22 cellular contexts compared by ENCODE assay signal in the genomic region with DNA sequence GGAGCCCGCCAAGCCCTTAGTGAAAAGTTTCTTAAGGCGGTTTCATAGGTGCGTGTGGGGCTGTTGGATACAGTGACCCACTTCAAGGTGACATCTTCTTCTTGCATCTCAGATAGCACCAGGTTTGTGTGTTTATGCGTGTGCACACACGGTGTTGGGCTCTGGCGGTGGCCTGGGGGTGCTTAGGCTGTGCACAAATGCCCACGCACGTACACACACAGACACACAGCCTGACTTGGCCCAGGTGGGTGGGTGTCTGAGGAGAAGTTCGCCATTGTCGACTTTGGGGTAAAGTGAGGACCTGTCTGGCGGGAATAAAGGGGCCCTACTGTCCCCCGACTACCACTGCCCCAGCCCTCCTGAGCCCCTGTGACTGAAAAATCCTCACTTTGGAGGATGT.
DNase-seq lines count a peak whose midpoint lies in the region; ATAC-seq and TF ChIP-seq lines count a peak whose summit lies in the region.
"Had no signal": no experiment of that assay in that cellular context is flagged by ENCODE, and none has a peak within 500 bp of the region (broad histone marks: within the 10 kb centered on the region; RNA-seq: fewer than 3 reads in every experiment).

No MANE protein-coding gene starts in this region.

- no peak overlapping the region for H3K27ac Mint-ChIP-seq in natural killer cell treated with Interleukin-12 subunit alpha and Interleukin-12 subunit beta and Interleukin-15 and Interleukin-18, amount 100 ng/mL, for 72 hours
- no peak overlapping the region for H3K27ac Mint-ChIP-seq in natural killer cell
- H3K27ac Mint-ChIP-seq: B cell; CD4-positive, alpha-beta T cell; H9; IgD-negative memory B cell had no signal

- no peak overlapping the region for H2AFZ ChIP-seq in MM.1S (ENCODE audit: low read length)
- H2AFZ ChIP-seq: PC-9 had no signal

- peaks cover 12% of the 10 kb centered on the region for H3K4me1 Mint-ChIP-seq in activated T-cell treated with anti-CD3 and anti-CD28 coated beads, Interleukin-2, amount 50 U/mL, for 4 hours (ENCODE audit: low read depth)
- no peaks in the 10 kb centered on the region for H3K4me1 Mint-ChIP-seq in natural killer cell treated with Interleukin-12 subunit alpha and Interleukin-12 subunit beta and Interleukin-15 and Interleukin-18, amount 100 ng/mL, for 72 hours (ENCODE audit: low read depth in 2 of 2)
- no peaks in the 10 kb centered on the region for H3K4me1 Mint-ChIP-seq in natural killer cell
- H3K4me1 Mint-ChIP-seq: H9 had no signal

- no peaks in the 10 kb centered on the region for H3K36me3 ChIP-seq in MM.1S (replicated peaks; ENCODE audit: insufficient read depth, low read length)

- H3K4me3 ChIP-seq in MM.1S (ENCODE audit: low read length), result no peak overlapping the region
- H3K4me3 ChIP-seq: PC-9 had no signal

- H3K4me1 ChIP-seq in MM.1S (ENCODE audit: low read length), result no peaks in the 10 kb centered on the region
- H3K4me1 ChIP-seq: Caco-2 had no signal

- no peak overlapping the region for H3K4me2 ChIP-seq in MM.1S (ENCODE audit: low read depth, low read length)
- H3K4me2 ChIP-seq: PC-9 had no signal

- no peak overlapping the region for H3K27ac ChIP-seq in MM.1S (ENCODE audit: low read length)
- H3K27ac ChIP-seq: HL-60, PC-9 had no signal

- no peak overlapping the region for H3K9ac ChIP-seq in MM.1S (ENCODE audit: low read length)

- H3K4me3 Mint-ChIP-seq in activated T-cell treated with anti-CD3 and anti-CD28 coated beads, Interleukin-2, amount 50 U/mL, for 4 hours, result no peak overlapping the region
- no peak overlapping the region for H3K4me3 Mint-ChIP-seq in natural killer cell treated with Interleukin-12 subunit alpha and Interleukin-12 subunit beta and Interleukin-15 and Interleukin-18, amount 100 ng/mL, for 72 hours
- no peak overlapping the region for H3K4me3 Mint-ChIP-seq in natural killer cell
- H3K4me3 Mint-ChIP-seq: B cell; CD4-positive, alpha-beta T cell; H9; IgD-negative memory B cell had no signal

- intact Hi-C loops in natural killer cell (cut with micrococcal nuclease), result no loop called here
- intact Hi-C loops in sciatic nerve (cut with DNase I), result no loop called here

- no peaks in the 10 kb centered on the region for H3K9me2 ChIP-seq in MM.1S (replicated peaks; ENCODE audit: insufficient read depth, low read length)

- no peaks in the 10 kb centered on the region for H3F3A ChIP-seq in MM.1S (ENCODE audit: insufficient read depth, low read length)

- TF ChIP-seq CTCF in natural killer cell (IDR thresholded peaks at IDR 0.05) (no peak), MM.1S (IDR thresholded peaks at IDR 0.05; ENCODE audit: low read length) (no peak)

- H3K27me3 Mint-ChIP-seq in activated T-cell treated with anti-CD3 and anti-CD28 coated beads, Interleukin-2, amount 50 U/mL, for 4 hours (ENCODE audit: low read depth), result no peaks in the 10 kb centered on the region
- peaks cover 0 to 13% of the 10 kb centered on the region in 2 donors for H3K27me3 Mint-ChIP-seq in natural killer cell treated with Interleukin-12 subunit alpha and Interleukin-12 subunit beta and Interleukin-15 and Interleukin-18, amount 100 ng/mL, for 72 hours
- H3K27me3 Mint-ChIP-seq in natural killer cell (ENCODE audit: low read depth in 2 of 2), result peaks cover 0 to 7% of the 10 kb centered on the region in 2 donors
- H3K27me3 Mint-ChIP-seq: B cell; CD4-positive, alpha-beta T cell; IgD-negative memory B cell had no signal

- H4K20me1 ChIP-seq in MM.1S (ENCODE audit: insufficient read depth, low read length), result no peaks in the 10 kb centered on the region

- no peaks in the 10 kb centered on the region for H3K36me3 Mint-ChIP-seq in activated T-cell treated with anti-CD3 and anti-CD28 coated beads, Interleukin-2, amount 50 U/mL, for 4 hours (ENCODE audit: insufficient read depth)
- no peaks in the 10 kb centered on the region for H3K36me3 Mint-ChIP-seq in natural killer cell treated with Interleukin-12 subunit alpha and Interleukin-12 subunit beta and Interleukin-15 and Interleukin-18, amount 100 ng/mL, for 72 hours
- no peaks in the 10 kb centered on the region for H3K36me3 Mint-ChIP-seq in natural killer cell

- no peaks in the 10 kb centered on the region for H3K9me3 ChIP-seq in MM.1S (replicated peaks; ENCODE audit: insufficient read depth, low read length)
- H3K9me3 ChIP-seq: Caco-2 had no signal

- peaks cover 19% of the 10 kb centered on the region; the same call in 1 of the 2 replicates for H3K79me2 ChIP-seq in MM.1S (ENCODE audit: low read length)

- DNase-seq in activated T-cell treated with anti-CD3 and anti-CD28 coated beads, Interleukin-2, amount 50 U/mL, for 1 hour, result peak; percentile 10
- DNase-seq in activated T-cell treated with anti-CD3 and anti-CD28 coated beads, Interleukin-2, amount 50 U/mL, for 4 hours, result no peak
- peak; percentile 20 for DNase-seq in natural killer cell treated with Interleukin-12 subunit alpha and Interleukin-12 subunit beta and Interleukin-15 and Interleukin-18, amount 100 ng/mL, for 72 hours (ENCODE audit: low spot score)
- DNase-seq in natural killer cell, result no peak
- peak; percentile 48 for DNase-seq in sciatic nerve (ENCODE audit: low spot score)
- DNase-seq in MM.1S, result no peak
- no peak for DNase-seq in activated CD4-positive, alpha-beta T cell treated with anti-CD3 and anti-CD28 coated beads, Interleukin-2, amount 50 U/mL, for 48 hours
- DNase-seq: 8988T; CD4-positive, alpha-beta T cell; H9; Karpas-422; NCI-H1048; NCI-H1436; NCI-H1930; NCI-H345; NCI-H524 treated with DMSO at 0.1 percent for 48 hours; PC-9 had no signal

- no peaks in the 10 kb centered on the region for H3K27me3 ChIP-seq in MM.1S (replicated peaks; ENCODE audit: insufficient read depth, low read length)

- no peak for ATAC-seq in activated T-cell treated with anti-CD3 and anti-CD28 coated beads, Interleukin-2, amount 50 U/mL, for 4 hours
- ATAC-seq in natural killer cell treated with Interleukin-12 subunit alpha and Interleukin-12 subunit beta and Interleukin-15 and Interleukin-18, amount 100 ng/mL, for 72 hours, result peak in 1 of 2 donors; percentile 27
- ATAC-seq in natural killer cell (no peak), sciatic nerve (no peak), GM21619 (IDR thresholded peaks at IDR 0.05; ENCODE audit: unreplicated experiment) (no peak)

- H3K9me3 Mint-ChIP-seq in activated T-cell treated with anti-CD3 and anti-CD28 coated beads, Interleukin-2, amount 50 U/mL, for 4 hours, result no peaks in the 10 kb centered on the region
- no peaks in the 10 kb centered on the region for H3K9me3 Mint-ChIP-seq in natural killer cell treated with Interleukin-12 subunit alpha and Interleukin-12 subunit beta and Interleukin-15 and Interleukin-18, amount 100 ng/mL, for 72 hours
- no peaks in the 10 kb centered on the region for H3K9me3 Mint-ChIP-seq in natural killer cell
- H3K9me3 Mint-ChIP-seq: CD4-positive, alpha-beta T cell; H9; IgD-negative memory B cell had no signal

Comparison
In these comparisons a context has a peak if more than half of its experiments do, and no peak if none do; other contexts are left out.
1. DNase-seq: peak in activated T-cell treated with anti-CD3 and anti-CD28 coated beads, Interleukin-2, amount 50 U/mL, for 1 hour (single experiment), natural killer cell treated with Interleukin-12 subunit alpha and Interleukin-12 subunit beta and Interleukin-15 and Interleukin-18, amount 100 ng/mL, for 72 hours (single experiment) and sciatic nerve (single experiment); none in activated T-cell treated with anti-CD3 and anti-CD28 coated beads, Interleukin-2, amount 50 U/mL, for 4 hours (single experiment), natural killer cell (single experiment), MM.1S (single experiment) and activated CD4-positive, alpha-beta T cell treated with anti-CD3 and anti-CD28 coated beads, Interleukin-2, amount 50 U/mL, for 48 hours (0 of 2).